ENCODE assay signal across 8 cellular contexts in the genomic region with DNA sequence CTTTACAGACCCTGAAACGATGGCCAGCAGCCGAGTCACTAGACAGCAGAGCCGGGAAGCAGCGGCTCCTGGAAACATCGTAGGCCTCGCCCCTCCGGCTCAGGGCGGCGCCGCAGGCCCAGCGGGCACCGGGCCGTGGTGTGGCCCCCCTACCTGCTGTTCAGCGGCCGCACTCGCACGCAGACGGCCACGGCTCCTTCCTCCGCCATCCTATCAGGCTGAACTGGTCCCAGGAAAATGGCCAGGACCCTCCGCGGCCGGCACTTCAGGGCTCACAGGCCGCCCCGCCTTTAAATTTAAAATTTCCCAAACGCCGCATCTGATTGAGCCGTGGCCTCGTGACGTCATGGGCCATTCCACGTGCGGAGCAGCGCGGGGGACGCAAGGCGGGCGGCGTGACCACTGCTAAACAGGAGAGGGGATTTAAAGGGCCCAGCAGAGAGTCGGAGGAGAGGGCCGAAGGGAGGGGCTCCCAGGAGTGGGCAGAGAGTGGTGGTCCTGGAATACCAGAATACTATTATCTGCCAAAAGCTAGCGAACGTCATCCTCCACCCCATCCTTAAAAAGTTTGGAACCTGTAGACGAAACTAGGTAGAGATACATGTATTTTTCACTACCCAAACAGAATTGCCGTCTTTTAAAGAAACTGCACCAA. TPM values are rescaled to one million over a fixed set of nuclear protein-coding genes. Genes with fewer than 3 reads are reported as not detected.
DNase-seq lines count a peak whose midpoint lies in the region; ATAC-seq and TF ChIP-seq lines count a peak whose summit lies in the region.

A gene with protein sequence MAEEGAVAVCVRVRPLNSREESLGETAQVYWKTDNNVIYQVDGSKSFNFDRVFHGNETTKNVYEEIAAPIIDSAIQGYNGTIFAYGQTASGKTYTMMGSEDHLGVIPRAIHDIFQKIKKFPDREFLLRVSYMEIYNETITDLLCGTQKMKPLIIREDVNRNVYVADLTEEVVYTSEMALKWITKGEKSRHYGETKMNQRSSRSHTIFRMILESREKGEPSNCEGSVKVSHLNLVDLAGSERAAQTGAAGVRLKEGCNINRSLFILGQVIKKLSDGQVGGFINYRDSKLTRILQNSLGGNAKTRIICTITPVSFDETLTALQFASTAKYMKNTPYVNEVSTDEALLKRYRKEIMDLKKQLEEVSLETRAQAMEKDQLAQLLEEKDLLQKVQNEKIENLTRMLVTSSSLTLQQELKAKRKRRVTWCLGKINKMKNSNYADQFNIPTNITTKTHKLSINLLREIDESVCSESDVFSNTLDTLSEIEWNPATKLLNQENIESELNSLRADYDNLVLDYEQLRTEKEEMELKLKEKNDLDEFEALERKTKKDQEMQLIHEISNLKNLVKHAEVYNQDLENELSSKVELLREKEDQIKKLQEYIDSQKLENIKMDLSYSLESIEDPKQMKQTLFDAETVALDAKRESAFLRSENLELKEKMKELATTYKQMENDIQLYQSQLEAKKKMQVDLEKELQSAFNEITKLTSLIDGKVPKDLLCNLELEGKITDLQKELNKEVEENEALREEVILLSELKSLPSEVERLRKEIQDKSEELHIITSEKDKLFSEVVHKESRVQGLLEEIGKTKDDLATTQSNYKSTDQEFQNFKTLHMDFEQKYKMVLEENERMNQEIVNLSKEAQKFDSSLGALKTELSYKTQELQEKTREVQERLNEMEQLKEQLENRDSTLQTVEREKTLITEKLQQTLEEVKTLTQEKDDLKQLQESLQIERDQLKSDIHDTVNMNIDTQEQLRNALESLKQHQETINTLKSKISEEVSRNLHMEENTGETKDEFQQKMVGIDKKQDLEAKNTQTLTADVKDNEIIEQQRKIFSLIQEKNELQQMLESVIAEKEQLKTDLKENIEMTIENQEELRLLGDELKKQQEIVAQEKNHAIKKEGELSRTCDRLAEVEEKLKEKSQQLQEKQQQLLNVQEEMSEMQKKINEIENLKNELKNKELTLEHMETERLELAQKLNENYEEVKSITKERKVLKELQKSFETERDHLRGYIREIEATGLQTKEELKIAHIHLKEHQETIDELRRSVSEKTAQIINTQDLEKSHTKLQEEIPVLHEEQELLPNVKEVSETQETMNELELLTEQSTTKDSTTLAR (N-terminal part only) (minus strand): TSS at position 233 of the 655 bp plus-strand sequence. CDS start 24 bp downstream, at position 209.

- no peaks in the 10 kb centered on the region for H3K27me3 ChIP-seq in kidney epithelial cell (ENCODE audit: control insufficient read depth, insufficient read depth, low read length)

- ATAC-seq in GM19023 (IDR thresholded peaks at IDR 0.05; ENCODE audit: unreplicated experiment) (peak; percentile 97), HG03196 (IDR thresholded peaks at IDR 0.05; ENCODE audit: unreplicated experiment) (peak; percentile 93)

- H3K36me3 ChIP-seq in kidney epithelial cell (ENCODE audit: control insufficient read depth, insufficient read depth, low read length), result no peaks in the 10 kb centered on the region

- TF ChIP-seq CTCF in AG10803 (conservative IDR thresholded peaks at IDR 0.05; ENCODE audit: low read length), result no peak
- no peak for TF ChIP-seq CTCF in kidney epithelial cell (IDR thresholded peaks at IDR 0.05; ENCODE audit: insufficient read depth, low read length, poor library complexity, severe bottlenecking)

- peak within 1 kb of the TSS; percentile 80 for H3K4me3 ChIP-seq in AG10803 (ENCODE audit: low read length)
- H3K4me3 ChIP-seq in kidney epithelial cell (ENCODE audit: low read depth, low read length), result peak within 1 kb of the TSS; percentile 95

- DNase-seq in AG10803 (ENCODE audit: low read depth) (peak; percentile 80), NCI-H345 treated with DMSO at 0.1 percent for 48 hours (lab: John Stamatoyannopoulos, UW; ENCODE audit: unreplicated experiment) (peak; percentile 55), cerebellar cortex (ENCODE audit: low spot score) (peak; percentile 81), kidney epithelial cell (ENCODE audit: low read depth) (no peak)
- DNase-seq in activated CD4-positive, CD25-positive, alpha-beta regulatory T cell treated with anti-CD3 and anti-CD28 coated beads, Interleukin-2, amount 50 U/mL, for 16 hours (ENCODE audit: low read depth, low spot score), result peak; percentile 72
- peak; percentile 69 to 79 for DNase-seq in stimulated activated CD4-positive, alpha-beta T cell treated with anti-CD3 and anti-CD28 coated beads, Interleukin-15, amount 100 ng/mL, for 48 hours (ENCODE audit: low read depth in 2 of 2)

RNA-seq across cellular contexts. Expression of the gene that starts here (rescaled TPM):
- total RNA-seq in kidney epithelial cell, result 1.6 and 3.0 TPM in 2 replicates
